9 cellular contexts compared by ENCODE assay signal in genomic region chr14:70707138-70708038, GRCh38.
DNase-seq lines count a peak whose midpoint lies in the region; ATAC-seq, FAIRE-seq and TF ChIP-seq lines count a peak whose summit lies in the region.
"Had no signal": no experiment of that assay in that cellular context is flagged by ENCODE, and none has a peak within 500 bp of the region (broad histone marks: within the 10 kb centered on the region; RNA-seq: fewer than 3 reads in every experiment).

No MANE protein-coding gene starts in this region.

- H3K4me3 ChIP-seq in astrocyte (ENCODE audit: insufficient read depth, low read depth, low read length), result no peak overlapping the region
- no peak overlapping the region for H3K4me3 ChIP-seq in tibial nerve
- H3K4me3 ChIP-seq: dorsolateral prefrontal cortex had no signal

- H3K9me3 Mint-ChIP-seq in astrocyte (ENCODE audit: unreplicated experiment), result no peaks in the 10 kb centered on the region
- no peaks in the 10 kb centered on the region for H3K9me3 Mint-ChIP-seq in stimulated activated memory B cell treated with anti-CD40 and anti-IgM and Interleukin-4, amounts not matched to agents 10 μg/mL and 1 μg/mL and 100 μg/mL, for 72 hours
- no peaks in the 10 kb centered on the region for H3K9me3 Mint-ChIP-seq in endothelial cell (ENCODE audit: unreplicated experiment)

- H2AFZ ChIP-seq in astrocyte (ENCODE audit: low read depth, low read length), result no peak overlapping the region

- no peak overlapping the region for H3K27ac ChIP-seq in astrocyte (ENCODE audit: low read depth, low read length)
- H3K27ac ChIP-seq in tibial nerve, result no peak overlapping the region
- H3K27ac ChIP-seq: dorsolateral prefrontal cortex had no signal

- peak; percentile 96 for ATAC-seq in GM19463 (IDR thresholded peaks at IDR 0.05; ENCODE audit: unreplicated experiment)
- ATAC-seq in HG03565 (IDR thresholded peaks at IDR 0.05; ENCODE audit: unreplicated experiment), result peak; percentile 57
- ATAC-seq in stimulated activated memory B cell treated with anti-CD40 and anti-IgM and Interleukin-4, amounts not matched to agents 10 μg/mL and 1 μg/mL and 100 μg/mL, for 72 hours, result peak; percentile 88
- no peak for ATAC-seq in Right ventricle myocardium inferior

- H3K36me3 Mint-ChIP-seq in astrocyte (ENCODE audit: low read depth, unreplicated experiment), result no peaks in the 10 kb centered on the region
- no peaks in the 10 kb centered on the region for H3K36me3 Mint-ChIP-seq in stimulated activated memory B cell treated with anti-CD40 and anti-IgM and Interleukin-4, amounts not matched to agents 10 μg/mL and 1 μg/mL and 100 μg/mL, for 72 hours
- no peaks in the 10 kb centered on the region for H3K36me3 Mint-ChIP-seq in endothelial cell (ENCODE audit: low read depth, unreplicated experiment)

- H3K79me2 ChIP-seq in astrocyte (ENCODE audit: insufficient read depth, low read length), result no peaks in the 10 kb centered on the region

- DNase-seq in EL (peak; percentile 80), astrocyte (ENCODE audit: low read depth) (peak; percentile 84), Right ventricle myocardium inferior (ENCODE audit: missing footprints) (no peak), endothelial cell (ENCODE audit: low spot score) (no peak), tibial nerve (ENCODE audit: low spot score in 2 of 2) (no peak)

- 81 to 91% methylated on average over 6 of the region's 6 CpGs for WGBS in tibial nerve, 2 donors

- no peak for TF ChIP-seq EP300 in tibial nerve (IDR thresholded peaks at IDR 0.05)

- H3K4me3 Mint-ChIP-seq in astrocyte (ENCODE audit: unreplicated experiment) (peak overlapping the region; percentile 32), endothelial cell (ENCODE audit: unreplicated experiment) (no peak overlapping the region)
- H3K4me3 Mint-ChIP-seq in stimulated activated memory B cell treated with anti-CD40 and anti-IgM and Interleukin-4, amounts not matched to agents 10 μg/mL and 1 μg/mL and 100 μg/mL, for 72 hours, result no peak overlapping the region

- no peak for TF ChIP-seq POLR2A in tibial nerve (IDR thresholded peaks at IDR 0.05)

- H3K27me3 ChIP-seq in astrocyte (ENCODE audit: insufficient read depth, low read length) (peaks cover 9% of the 10 kb centered on the region), tibial nerve (no peaks in the 10 kb centered on the region)

- no peak overlapping the region for H3K27ac Mint-ChIP-seq in astrocyte (ENCODE audit: unreplicated experiment)
- no peak overlapping the region for H3K27ac Mint-ChIP-seq in stimulated activated memory B cell treated with anti-CD40 and anti-IgM and Interleukin-4, amounts not matched to agents 10 μg/mL and 1 μg/mL and 100 μg/mL, for 72 hours
- H3K27ac Mint-ChIP-seq in endothelial cell (ENCODE audit: unreplicated experiment), result no peak overlapping the region

- intact Hi-C loops in Right ventricle myocardium inferior (cut with DNase I), result no loop called here

- no peaks in the 10 kb centered on the region for H4K20me1 ChIP-seq in astrocyte (ENCODE audit: insufficient read depth, low read length)

- H3K4me1 Mint-ChIP-seq in astrocyte (ENCODE audit: low read depth, unreplicated experiment) (peaks cover 25% of the 10 kb centered on the region), endothelial cell (ENCODE audit: unreplicated experiment) (peaks cover 6% of the 10 kb centered on the region)
- H3K4me1 Mint-ChIP-seq in stimulated activated memory B cell treated with anti-CD40 and anti-IgM and Interleukin-4, amounts not matched to agents 10 μg/mL and 1 μg/mL and 100 μg/mL, for 72 hours, result peaks cover 40% of the 10 kb centered on the region

- no peaks in the 10 kb centered on the region for H3K36me3 ChIP-seq in astrocyte (ENCODE audit: insufficient read depth, low read length)
- no peaks in the 10 kb centered on the region for H3K36me3 ChIP-seq in tibial nerve

- no peak for FAIRE-seq in astrocyte (lab: Jason Lieb, UNC)

- no peaks in the 10 kb centered on the region for H3K9me3 ChIP-seq in astrocyte (ENCODE audit: insufficient read depth, low read depth, low read length)
- no peaks in the 10 kb centered on the region for H3K9me3 ChIP-seq in tibial nerve

- peak overlapping the region; percentile 41 for H3K4me2 ChIP-seq in astrocyte (ENCODE audit: low read length)

- no peak overlapping the region for H3K9ac ChIP-seq in astrocyte (ENCODE audit: low read length)

- peaks cover 4% of the 10 kb centered on the region for H3K27me3 Mint-ChIP-seq in astrocyte (ENCODE audit: low read depth, unreplicated experiment)
- H3K27me3 Mint-ChIP-seq in stimulated activated memory B cell treated with anti-CD40 and anti-IgM and Interleukin-4, amounts not matched to agents 10 μg/mL and 1 μg/mL and 100 μg/mL, for 72 hours, result no peaks in the 10 kb centered on the region
- H3K27me3 Mint-ChIP-seq in endothelial cell (ENCODE audit: unreplicated experiment), result peaks cover 11% of the 10 kb centered on the region

- TF ChIP-seq CTCF in astrocyte (IDR thresholded peaks at IDR 0.05; ENCODE audit: insufficient read depth, low read depth, low read length) (no peak), endothelial cell (IDR thresholded peaks at IDR 0.05; ENCODE audit: unreplicated experiment) (no peak), tibial nerve (IDR thresholded peaks at IDR 0.05) (no peak)

- peaks cover 5% of the 10 kb centered on the region for H3K4me1 ChIP-seq in astrocyte (ENCODE audit: insufficient read depth, low read length)
- no peaks in the 10 kb centered on the region for H3K4me1 ChIP-seq in tibial nerve

Comparison
In these comparisons a context has a peak if more than half of its experiments do, and no peak if none do; other contexts are left out.
1. DNase-seq: peak in EL (single experiment) and astrocyte (single experiment); none in Right ventricle myocardium inferior (single experiment), endothelial cell (single experiment) and tibial nerve (0 of 2).